ENCODE assay signal across 18 cellular contexts in genomic region chr17:33888455-33888854, GRCh38.
A peak's percentile ranks its signal among the peaks of the same experiment; 100 is the strongest.
DNase-seq lines count a peak whose midpoint lies in the region; ATAC-seq, FAIRE-seq and TF ChIP-seq lines count a peak whose summit lies in the region.
"Had no signal": no experiment of that assay in that cellular context is flagged by ENCODE, and none has a peak within 500 bp of the region (broad histone marks: within the 10 kb centered on the region; RNA-seq: fewer than 3 reads in every experiment).

No MANE protein-coding gene starts in this region.

- no peak overlapping the region for H3K9ac ChIP-seq in endodermal cell (ENCODE audit: extremely low read depth, low read length, poor library complexity, severe bottlenecking)
- H3K9ac ChIP-seq: BLaER1 had no signal

- CTCF ChIA-PET in HEK293 (lab: Yijun Ruan, JAX): no interaction called here

- H3K27ac Mint-ChIP-seq in endodermal cell: no peak overlapping the region

- no peak overlapping the region for H3K4me3 ChIP-seq in HEK293 (ENCODE audit: low read depth, low read length)
- H3K4me3 ChIP-seq in endodermal cell (ENCODE audit: low read length): no peak overlapping the region
- H3K4me3 ChIP-seq: BLaER1, GM12878, SJSA1 had no signal

- no peaks in the 10 kb centered on the region for H3K36me3 Mint-ChIP-seq in endodermal cell (ENCODE audit: low read depth)

- intact Hi-C loops in sciatic nerve (cut with DNase I): no loop called here

- DNase-seq in RKO (ENCODE audit: low spot score) (peak; percentile 10), endodermal cell (peak; percentile 39), urothelium cell line (ENCODE audit: low spot score) (peak; percentile 61), sciatic nerve (ENCODE audit: low spot score) (no peak)
- DNase-seq in activated CD4-positive, alpha-beta T cell treated with anti-CD3 and anti-CD28 coated beads, Interleukin-2, amount 50 U/mL, for 4 hours: no peak
- DNase-seq: DMS 273 treated with DMSO at 0.1 percent for 48 hours, HCEC 1CT, NCI-H1417, NCI-H2029, NCI-H2171 treated with DMSO at 0.1 percent for 48 hours, RPMI8226 had no signal

- ATAC-seq in sciatic nerve (no peak), HG03280 (IDR thresholded peaks at IDR 0.05; ENCODE audit: unreplicated experiment) (no peak)
- ATAC-seq: GM12878 had no signal

- H3K4me1 ChIP-seq in HEK293 (ENCODE audit: control insufficient read depth, insufficient read depth, low read length): peaks cover 7% of the 10 kb centered on the region
- peaks cover 3% of the 10 kb centered on the region for H3K4me1 ChIP-seq in endodermal cell (ENCODE audit: control insufficient read depth, insufficient read depth, low read length)
- H3K4me1 ChIP-seq: BLaER1, SJSA1 had no signal

- peaks cover 20% of the 10 kb centered on the region for H3K4me1 Mint-ChIP-seq in endodermal cell

- no peak overlapping the region for H3K4me3 Mint-ChIP-seq in endodermal cell

- H3K27me3 Mint-ChIP-seq in endodermal cell (ENCODE audit: insufficient read depth): no peaks in the 10 kb centered on the region

- H3K9me3 ChIP-seq in HEK293 (ENCODE audit: control insufficient read depth, insufficient read depth, low read depth, low read length) (no peaks in the 10 kb centered on the region), endodermal cell (ENCODE audit: control insufficient read depth, low read length) (no peaks in the 10 kb centered on the region)
- H3K9me3 ChIP-seq: BLaER1, SJSA1 had no signal

- no peaks in the 10 kb centered on the region for H3K36me3 ChIP-seq in HEK293 (ENCODE audit: control insufficient read depth in 2 of 2, insufficient read depth in 1 of 2, low read length in 2 of 2)
- H3K36me3 ChIP-seq in endodermal cell (ENCODE audit: control insufficient read depth, insufficient read depth, low read length): no peaks in the 10 kb centered on the region
- H3K36me3 ChIP-seq: BLaER1, SJSA1 had no signal

- POLR2A ChIA-PET in HEK293 (lab: Yijun Ruan, JAX): no interaction called here

- no peak for FAIRE-seq in urothelium cell line (lab: Jason Lieb, UNC)
- FAIRE-seq: GM12878, GM18507 had no signal

- H3K9me3 Mint-ChIP-seq in endodermal cell: peaks cover 1% of the 10 kb centered on the region

- no peaks in the 10 kb centered on the region for H3K27me3 ChIP-seq in endodermal cell (ENCODE audit: control insufficient read depth, insufficient read depth, low read length, poor library complexity, severe bottlenecking)
- H3K27me3 ChIP-seq: BLaER1, SJSA1 had no signal

- H3K27ac ChIP-seq in HEK293 (ENCODE audit: extremely low read depth, low read depth, low read length) (no peak overlapping the region), endodermal cell (ENCODE audit: low read depth, low read length) (no peak overlapping the region)
- H3K27ac ChIP-seq: BLaER1, HL-60, SJSA1 had no signal

- no peak for TF ChIP-seq CTCF in HEK293 (tag by site-specific recombination; IDR thresholded peaks at IDR 0.05)
- TF ChIP-seq CTCF in endodermal cell (conservative IDR thresholded peaks at IDR 0.05): no peak

- 67 to 100% methylated on average over 1 to 3 of the region's 3 CpGs for WGBS in endodermal cell (ENCODE audit: insufficient coverage in 1 of 2, insufficient read length in 1 of 2), 2 experiments

TF ChIP-seq in HEK293, 187 proteins besides CTCF, POLR2A, EP300 and RAD21:
- TF ChIP-seq ZNF10 (tag by site-specific recombination; IDR thresholded peaks at IDR 0.05) (no peak), SETDB1 (IDR thresholded peaks at IDR 0.05; ENCODE audit: insufficient read length, low read length) (no peak), ZNF24 (tag by site-specific recombination; IDR thresholded peaks at IDR 0.05) (no peak), ZNF391 (tag by site-specific recombination; IDR thresholded peaks at IDR 0.05; ENCODE audit: borderline replicate concordance, low read depth) (no peak), ZSCAN4 (tag by site-specific recombination; IDR thresholded peaks at IDR 0.05) (no peak), ZFHX2 (tag by site-specific recombination; conservative IDR thresholded peaks at IDR 0.05) (0 out of 2 replicates have a peak, but pooled peaks have one; percentile 30), EGR2 (tag by site-specific recombination; IDR thresholded peaks at IDR 0.05; ENCODE audit: low read depth) (no peak), ZNF501 (tag by site-specific recombination; IDR thresholded peaks at IDR 0.05) (no peak), ZNF324 (tag by site-specific recombination; IDR thresholded peaks at IDR 0.05) (no peak), ZNF548 (tag by site-specific recombination; IDR thresholded peaks at IDR 0.05) (no peak), REST (tag by site-specific recombination; IDR thresholded peaks at IDR 0.05) (no peak), ELK4 (IDR thresholded peaks at IDR 0.05; ENCODE audit: borderline replicate concordance, low read depth, low read length) (no peak), GLIS1 (tag by site-specific recombination; IDR thresholded peaks at IDR 0.05) (peak; percentile 28; the same call in 1 of the 2 replicates), SP3 (tag by site-specific recombination; IDR thresholded peaks at IDR 0.05) (no peak), ZNF174 (tag by site-specific recombination; IDR thresholded peaks at IDR 0.05) (no peak), PBX3 (CRISPR knock-in tag; IDR thresholded peaks at IDR 0.05) (no peak), ZNF155 (tag by site-specific recombination; IDR thresholded peaks at IDR 0.05) (no peak), GLIS2 (tag by site-specific recombination; IDR thresholded peaks at IDR 0.05) (0 out of 2 replicates have a peak, but pooled peaks have one; percentile 45), ZNF184 (tag by site-specific recombination; IDR thresholded peaks at IDR 0.05) (no peak)
TF ChIP-seq in HEK293: peak in this region for 3.

Comparison
In these comparisons a context has a peak if more than half of its experiments do, and no peak if none do; other contexts are left out.
1. DNase-seq: peak in RKO (single experiment), endodermal cell (single experiment) and urothelium cell line (single experiment); none in activated CD4-positive, alpha-beta T cell treated with anti-CD3 and anti-CD28 coated beads, Interleukin-2, amount 50 U/mL, for 4 hours (0 of 2) and sciatic nerve (single experiment).